In genomic region chr6:150324044-150324443, GRCh38 we compare ENCODE assay signal across 23 cellular contexts. TPM values are rescaled to one million over a fixed set of nuclear protein-coding genes. Genes with fewer than 3 reads are reported as not detected.
"Had no signal": no experiment of that assay in that cellular context is flagged by ENCODE, and none has a peak within 500 bp of the region (broad histone marks: within the 10 kb centered on the region; RNA-seq: fewer than 3 reads in every experiment).

No MANE protein-coding gene starts in this region.

- FAIRE-seq: colon had no signal

- H3K27ac ChIP-seq: body of pancreas, left lung, skin epidermis, transverse colon, uterus had no signal

- H3K4me3 ChIP-seq: body of pancreas, left lung, skin epidermis, transverse colon, uterus had no signal

- H3K9me3 ChIP-seq: body of pancreas, left lung, transverse colon, uterus had no signal

- H3K4me1 ChIP-seq: body of pancreas, transverse colon, uterus had no signal

- H3K36me3 ChIP-seq: left lung, transverse colon, uterus had no signal

- DNase-seq: activated CD4-positive, alpha-beta T cell treated with anti-CD3 and anti-CD28 coated beads for 36 hours; activated CD4-positive, alpha-beta T cell treated with anti-CD3 and anti-CD28 coated beads, Interleukin-2, amount 50 U/mL, for 48 hours; activated naive CD8-positive, alpha-beta T cell treated with anti-CD3 and anti-CD28 coated beads, Interleukin-2, amount 10 ng/mL, durations not matched to agents 7 days and 5 days; amygdala; body of pancreas; central memory CD4-positive, alpha-beta T cell; foreskin melanocyte; hypothalamus; islet precursor cell; left lung; mammary epithelial cell; right cardiac atrium; stimulated activated CD4-positive, alpha-beta T cell treated with anti-CD3 and anti-CD28 coated beads, Interleukin-15, amount 100 ng/mL, for 24 hours; stimulated activated CD4-positive, alpha-beta T cell treated with anti-CD3 and anti-CD28 coated beads, Interleukin-2, amount 100 ng/mL, for 48 hours; transverse colon; uterus had no signal

- H3K27me3 ChIP-seq: body of pancreas, left lung, transverse colon, uterus had no signal

RNA-seq across cellular contexts. Expression of gene IYD, which starts 44.8 kb away (rescaled TPM):
- total RNA-seq: activated CD4-positive, alpha-beta T cell treated with anti-CD3 and anti-CD28 coated beads for 36 hours; activated naive CD8-positive, alpha-beta T cell treated with anti-CD3 and anti-CD28 coated beads, Interleukin-2, amount 10 ng/mL, durations not matched to agents 7 days and 5 days; activated T-helper 1 cell treated with anti-CD3 and anti-CD28 coated beads, Interleukin-12 subunit alpha, Interleukin-12 subunit beta, Interleukin-2, Interleukin-4 antibody, amounts not matched to agents 30 ng/mL and 10 ng/mL and 1 ng/mL, durations not matched to agents 14 hours and 24 hours and 36 hours; epithelial cell of proximal tubule; fibroblast of lung; right cardiac atrium; uterus; WTC11 had no signal
- polyA plus RNA-seq: fibroblast of lung, mammary epithelial cell, neural cell, right cardiac atrium had no signal
